1 cellular context compared by ENCODE assay signal in genomic region chr9:83920942-83921707, GRCh38.
TF ChIP-seq lines count a peak whose summit lies in the region.

Gene KIF27, minus strand, starts transcription at chr9:83921432. Its CDS starts 5,841 bp downstream, at chr9:83915591.

TF ChIP-seq in GM12878, 131 proteins besides CTCF, POLR2A, EP300 and RAD21 (continued from another document):
- TF ChIP-seq, protein P1, sequence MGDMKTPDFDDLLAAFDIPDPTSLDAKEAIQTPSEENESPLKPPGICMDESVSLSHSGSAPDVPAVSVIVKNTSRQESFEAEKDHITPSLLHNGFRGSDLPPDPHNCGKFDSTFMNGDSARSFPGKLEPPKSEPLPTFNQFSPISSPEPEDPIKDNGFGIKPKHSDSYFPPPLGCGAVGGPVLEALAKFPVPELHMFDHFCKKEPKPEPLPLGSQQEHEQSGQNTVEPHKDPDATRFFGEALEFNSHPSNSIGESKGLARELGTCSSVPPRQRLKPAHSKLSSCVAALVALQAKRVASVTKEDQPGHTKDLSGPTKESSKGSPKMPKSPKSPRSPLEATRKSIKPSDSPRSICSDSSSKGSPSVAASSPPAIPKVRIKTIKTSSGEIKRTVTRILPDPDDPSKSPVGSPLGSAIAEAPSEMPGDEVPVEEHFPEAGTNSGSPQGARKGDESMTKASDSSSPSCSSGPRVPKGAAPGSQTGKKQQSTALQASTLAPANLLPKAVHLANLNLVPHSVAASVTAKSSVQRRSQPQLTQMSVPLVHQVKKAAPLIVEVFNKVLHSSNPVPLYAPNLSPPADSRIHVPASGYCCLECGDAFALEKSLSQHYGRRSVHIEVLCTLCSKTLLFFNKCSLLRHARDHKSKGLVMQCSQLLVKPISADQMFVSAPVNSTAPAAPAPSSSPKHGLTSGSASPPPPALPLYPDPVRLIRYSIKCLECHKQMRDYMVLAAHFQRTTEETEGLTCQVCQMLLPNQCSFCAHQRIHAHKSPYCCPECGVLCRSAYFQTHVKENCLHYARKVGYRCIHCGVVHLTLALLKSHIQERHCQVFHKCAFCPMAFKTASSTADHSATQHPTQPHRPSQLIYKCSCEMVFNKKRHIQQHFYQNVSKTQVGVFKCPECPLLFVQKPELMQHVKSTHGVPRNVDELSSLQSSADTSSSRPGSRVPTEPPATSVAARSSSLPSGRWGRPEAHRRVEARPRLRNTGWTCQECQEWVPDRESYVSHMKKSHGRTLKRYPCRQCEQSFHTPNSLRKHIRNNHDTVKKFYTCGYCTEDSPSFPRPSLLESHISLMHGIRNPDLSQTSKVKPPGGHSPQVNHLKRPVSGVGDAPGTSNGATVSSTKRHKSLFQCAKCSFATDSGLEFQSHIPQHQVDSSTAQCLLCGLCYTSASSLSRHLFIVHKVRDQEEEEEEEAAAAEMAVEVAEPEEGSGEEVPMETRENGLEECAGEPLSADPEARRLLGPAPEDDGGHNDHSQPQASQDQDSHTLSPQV (IDR thresholded peaks at IDR 0.05) = 0 out of 2 replicates have a peak, but pooled peaks have one; percentile 29
- no peak for TF ChIP-seq ELK1 (IDR thresholded peaks at IDR 0.05; ENCODE audit: low read depth, low read length)
- TF ChIP-seq PRDM15 (CRISPR knock-in tag; IDR thresholded peaks at IDR 0.05) = no peak
- TF ChIP-seq TAF1 (IDR thresholded peaks at IDR 0.05; ENCODE audit: borderline replicate concordance, low read depth, low read length) = peak; percentile 53; the same call in 1 of the 2 replicates
- peak; percentile 87 for TF ChIP-seq NKRF (conservative IDR thresholded peaks at IDR 0.05)
- no peak for TF ChIP-seq HSF1 (IDR thresholded peaks at IDR 0.05; ENCODE audit: low read depth, low read length)
- TF ChIP-seq NRF1 (conservative IDR thresholded peaks at IDR 0.05; ENCODE audit: low read depth, low read length) = peak; percentile 42
- no peak for TF ChIP-seq SREBF2 (IDR thresholded peaks at IDR 0.05; ENCODE audit: low read length)
- no peak for TF ChIP-seq ATF2 (IDR thresholded peaks at IDR 0.05; ENCODE audit: low read length)
- TF ChIP-seq RBBP5 (conservative IDR thresholded peaks at IDR 0.05) = no peak
- 0 out of 2 replicates have a peak, but pooled peaks have one; percentile 74 for TF ChIP-seq SMARCA5 (IDR thresholded peaks at IDR 0.05)
- no peak for TF ChIP-seq RCOR1 (conservative IDR thresholded peaks at IDR 0.05; ENCODE audit: low read depth, low read length)
